In genomic region chr1:154973344-154974085, GRCh38 we compare ENCODE assay signal across 8 cellular contexts. TPM values are rescaled to one million over a fixed set of nuclear protein-coding genes. Genes with fewer than 3 reads are reported as not detected.
A peak's percentile ranks its signal among the peaks of the same experiment; 100 is the strongest.
DNase-seq lines count a peak whose midpoint lies in the region; ATAC-seq, FAIRE-seq and TF ChIP-seq lines count a peak whose summit lies in the region.

No MANE protein-coding gene starts in this region.

- H4K20me1 ChIP-seq in OCI-LY3 (ENCODE audit: insufficient read depth, low read length): peaks cover 13% of the 10 kb centered on the region

- FAIRE-seq in GM12892 (lab: Jason Lieb, UNC): peak; percentile 78

- H3K36me3 ChIP-seq in OCI-LY3 (replicated peaks; ENCODE audit: low read depth, low read length): peaks cover 12% of the 10 kb centered on the region

- H3K4me3 ChIP-seq in OCI-LY3 (ENCODE audit: low read length): peak overlapping the region; percentile 88

- peak overlapping the region; percentile 97 for H3K9ac ChIP-seq in OCI-LY3 (ENCODE audit: low read length)

- no peaks in the 10 kb centered on the region for H3K27me3 ChIP-seq in OCI-LY3 (ENCODE audit: low read depth, low read length)

- H3K27ac ChIP-seq in OCI-LY3 (ENCODE audit: low read length): peak overlapping the region; percentile 91
- H3K27ac ChIP-seq in epithelial cell of prostate: peak overlapping the region; percentile 100

- H3K9me3 ChIP-seq in OCI-LY3 (ENCODE audit: insufficient read depth, low read length): no peaks in the 10 kb centered on the region

- DNase-seq in GM12892 (ENCODE audit: insufficient read length) (peak; percentile 79), HuH-7.5 (ENCODE audit: low spot score) (peak; percentile 72), activated T-cell treated with anti-CD3 and anti-CD28 coated beads for 1 hour (ENCODE audit: low read depth) (peak; percentile 88), epithelial cell of prostate (ENCODE audit: low read depth, low spot score) (peak; percentile 89), middle frontal gyrus (ENCODE audit: extremely low spot score, low spot score) (peak; percentile 69)
- peak; percentile 86 to 90 for DNase-seq in stimulated activated CD8-positive, alpha-beta memory T cell treated with anti-CD3 and anti-CD28 coated beads, Interleukin-15, amount 100 ng/mL, for 48 hours (ENCODE audit: low read depth in 2 of 2)

- H3K4me1 ChIP-seq in OCI-LY3 (ENCODE audit: low read length): peaks cover 34% of the 10 kb centered on the region

- no peak for ATAC-seq in GM19035 (IDR thresholded peaks at IDR 0.05; ENCODE audit: unreplicated experiment)

- peaks cover 54% of the 10 kb centered on the region for H3K79me2 ChIP-seq in OCI-LY3 (ENCODE audit: low read length)

- H3K4me2 ChIP-seq in OCI-LY3 (ENCODE audit: low read length): peak overlapping the region; percentile 81

- peak; percentile 43 for TF ChIP-seq POLR2A in GM12892 (IDR thresholded peaks at IDR 0.05; ENCODE audit: low read depth, low read length)

- peak; percentile 42 for TF ChIP-seq CTCF in OCI-LY3 (IDR thresholded peaks at IDR 0.05; ENCODE audit: low read depth, low read length)

- peak overlapping the region; percentile 63; the same call in 1 of the 2 replicates for H2AFZ ChIP-seq in OCI-LY3 (ENCODE audit: low read depth, low read length)

RNA-seq across cellular contexts. Expression of gene CKS1B, which starts 1.0 kb away (rescaled TPM):
- 182 TPM for polyA plus RNA-seq in GM12892 (2012; ENCODE audit: missing spikeins)

RNA-seq across cellular contexts. Expression of gene SHC1, which starts 3.0 kb away (rescaled TPM):
- 15.3 TPM for polyA plus RNA-seq in GM12892 (2012; ENCODE audit: missing spikeins)

RNA-seq across cellular contexts. Expression of gene FLAD1, which starts 9.6 kb away (rescaled TPM):
- polyA plus RNA-seq in GM12892 (2012; ENCODE audit: missing spikeins): 38.1 TPM

RNA-seq across cellular contexts. Expression of gene PYGO2, which starts 11.9 kb away (rescaled TPM):
- 18.6 TPM for polyA plus RNA-seq in GM12892 (2012; ENCODE audit: missing spikeins)

RNA-seq across cellular contexts. Expression of gene PBXIP1, which starts 17.6 kb away (rescaled TPM):
- 23.3 TPM for polyA plus RNA-seq in GM12892 (2012; ENCODE audit: missing spikeins)
